Comparison of ENCODE assay signal across 8 cellular contexts in the genomic region with DNA sequence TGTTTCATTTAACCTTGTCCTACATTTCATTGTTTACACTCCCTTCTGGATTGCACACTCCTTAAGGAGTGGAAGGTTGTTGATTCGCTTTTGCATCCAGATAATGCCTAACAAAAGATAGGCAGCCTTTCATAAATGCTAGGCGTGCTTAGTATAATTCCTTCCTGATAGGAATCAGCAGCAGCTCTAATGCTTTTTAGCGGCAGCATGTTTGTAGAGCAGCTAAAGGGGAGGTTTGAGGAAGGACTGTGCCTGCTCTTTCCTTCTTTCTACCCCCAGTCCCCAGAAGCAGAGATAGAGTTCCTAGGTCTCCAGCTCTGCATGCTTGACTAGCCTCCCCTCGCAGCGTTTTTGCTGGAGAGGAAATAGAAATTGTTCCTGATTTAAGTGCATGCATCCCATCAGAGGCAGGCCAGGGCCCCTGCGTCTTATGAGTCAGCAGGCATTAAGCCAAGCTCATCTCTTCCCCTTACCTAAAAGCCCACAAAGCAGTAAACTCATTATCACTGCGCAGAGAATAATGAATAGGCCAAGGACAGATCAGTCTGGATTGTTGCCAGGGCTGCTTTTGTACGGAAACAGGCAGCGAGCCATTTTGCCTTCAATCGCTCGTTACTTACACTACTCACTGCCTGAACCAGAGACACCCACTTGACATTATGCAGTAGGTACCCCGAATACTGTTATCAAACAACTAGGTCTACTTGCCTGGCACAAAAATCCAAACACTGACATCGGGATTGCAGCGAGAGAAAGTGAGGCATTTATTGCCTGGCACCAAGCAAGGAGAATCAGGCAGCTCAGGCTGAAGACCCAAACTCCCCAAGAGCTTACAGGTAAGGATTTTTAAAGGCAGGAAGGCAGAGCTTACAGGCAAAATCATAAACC. TPM values are rescaled to one million over a fixed set of nuclear protein-coding genes. Genes with fewer than 3 reads are reported as not detected.
DNase-seq lines count a peak whose midpoint lies in the region; ATAC-seq and FAIRE-seq lines count a peak whose summit lies in the region.

No MANE protein-coding gene starts in this region.

- H3K27me3 ChIP-seq in rectal smooth muscle tissue (ENCODE audit: control insufficient read depth, insufficient read depth, low read length): no peaks in the 10 kb centered on the region

- no peaks in the 10 kb centered on the region for H3K9me3 Mint-ChIP-seq in activated CD8-positive, alpha-beta memory T cell treated with anti-CD3 and anti-CD28 coated beads, Interleukin-2, amount 10 ng/mL, durations not matched to agents 7 days and 5 days (ENCODE audit: low read depth)

- H3K27me3 Mint-ChIP-seq in activated CD8-positive, alpha-beta memory T cell treated with anti-CD3 and anti-CD28 coated beads, Interleukin-2, amount 10 ng/mL, durations not matched to agents 7 days and 5 days: no peaks in the 10 kb centered on the region

- peak overlapping the region; percentile 33 for H3K9ac ChIP-seq in rectal smooth muscle tissue (ENCODE audit: low read length)

- H3K4me3 ChIP-seq in rectal smooth muscle tissue (ENCODE audit: low read length): peak overlapping the region; percentile 26

- no peak for ATAC-seq in activated CD8-positive, alpha-beta memory T cell treated with anti-CD3 and anti-CD28 coated beads, Interleukin-2, amount 10 ng/mL, durations not matched to agents 7 days and 5 days

- no peak overlapping the region for H3K27ac ChIP-seq in rectal smooth muscle tissue (ENCODE audit: low read depth, low read length)

- CTCF ChIA-PET in activated CD8-positive, alpha-beta memory T cell treated with anti-CD3 and anti-CD28 coated beads, Interleukin-2, amount 10 ng/mL, durations not matched to agents 7 days and 5 days (lab: Charles Lee): interaction anchor here (0.6 kb wide), 1 partner anchor 230 kb away, joined by 3 read pairs; no protein-coding TSS in a partner anchor

- peaks cover 10% of the 10 kb centered on the region for H3K4me1 Mint-ChIP-seq in activated CD8-positive, alpha-beta memory T cell treated with anti-CD3 and anti-CD28 coated beads, Interleukin-2, amount 10 ng/mL, durations not matched to agents 7 days and 5 days

- peak; percentile 60 for FAIRE-seq in RCC 7860 (lab: Jason Lieb, UNC)

- H3K4me3 Mint-ChIP-seq in activated CD8-positive, alpha-beta memory T cell treated with anti-CD3 and anti-CD28 coated beads, Interleukin-2, amount 10 ng/mL, durations not matched to agents 7 days and 5 days: no peak overlapping the region

- no peaks in the 10 kb centered on the region for H3K36me3 Mint-ChIP-seq in activated CD8-positive, alpha-beta memory T cell treated with anti-CD3 and anti-CD28 coated beads, Interleukin-2, amount 10 ng/mL, durations not matched to agents 7 days and 5 days

- DNase-seq in AML-193 (lab: John Stamatoyannopoulos, UW) (peak; percentile 32 to 40), LoVo (ENCODE audit: low spot score) (peak; percentile 88), RCC 7860 (ENCODE audit: low spot score) (peak; percentile 66), fibroblast of peridontal ligament (ENCODE audit: extremely low read depth) (peak; percentile 63), HuH-7 (ENCODE audit: low spot score) (no peak)
- no peak for DNase-seq in activated T-cell treated with anti-CD3 and anti-CD28 coated beads, Interleukin-2, amount 50 U/mL, for 1 hour
- no peak for DNase-seq in activated CD8-positive, alpha-beta memory T cell treated with anti-CD3 and anti-CD28 coated beads, Interleukin-2, amount 10 ng/mL, durations not matched to agents 7 days and 5 days

- no peaks in the 10 kb centered on the region for H3K36me3 ChIP-seq in rectal smooth muscle tissue (ENCODE audit: control insufficient read depth, insufficient read depth, low read length)

- peaks cover 12% of the 10 kb centered on the region for H3K4me1 ChIP-seq in rectal smooth muscle tissue (ENCODE audit: control insufficient read depth, insufficient read depth, low read length)

- H3K27ac Mint-ChIP-seq in activated CD8-positive, alpha-beta memory T cell treated with anti-CD3 and anti-CD28 coated beads, Interleukin-2, amount 10 ng/mL, durations not matched to agents 7 days and 5 days: no peak overlapping the region

RNA-seq across cellular contexts. Expression of gene TBPL2, which starts 14.1 kb away (rescaled TPM):
- total RNA-seq in activated CD8-positive, alpha-beta memory T cell treated with anti-CD3 and anti-CD28 coated beads, Interleukin-2, amount 10 ng/mL, durations not matched to agents 7 days and 5 days: not detected

RNA-seq across cellular contexts. Expression of gene ATG14, which starts 42.9 kb away (rescaled TPM):
- 1 to 10 TPM; 4.3 to 4.8 TPM for total RNA-seq in activated CD8-positive, alpha-beta memory T cell treated with anti-CD3 and anti-CD28 coated beads, Interleukin-2, amount 10 ng/mL, durations not matched to agents 7 days and 5 days

Comparison
In these comparisons a context has a peak if more than half of its experiments do, and no peak if none do; other contexts are left out.
1. DNase-seq: peak in AML-193 (2 of 2), LoVo (single experiment), RCC 7860 (single experiment) and fibroblast of peridontal ligament (single experiment); none in HuH-7 (single experiment), activated T-cell treated with anti-CD3 and anti-CD28 coated beads, Interleukin-2, amount 50 U/mL, for 1 hour (single experiment) and activated CD8-positive, alpha-beta memory T cell treated with anti-CD3 and anti-CD28 coated beads, Interleukin-2, amount 10 ng/mL, durations not matched to agents 7 days and 5 days (single experiment).